In genomic region chr3:186902713-186903112, GRCh38 we compare ENCODE assay signal across 22 cellular contexts.
"Had no signal": no experiment of that assay in that cellular context is flagged by ENCODE, and none has a peak within 500 bp of the region (broad histone marks: within the 10 kb centered on the region; RNA-seq: fewer than 3 reads in every experiment).

No MANE protein-coding gene starts in this region.

- H3K27ac Mint-ChIP-seq: brain had no signal

- H3K9me3 ChIP-seq: SJSA1 had no signal

- H3K27me3 ChIP-seq: SJSA1 had no signal

- H3K36me3 Mint-ChIP-seq: brain had no signal

- H3K36me3 ChIP-seq: SJSA1, WERI-Rb-1 had no signal

- H3K4me3 ChIP-seq: SJSA1 had no signal

- DNase-seq: activated CD4-positive, alpha-beta T cell treated with anti-CD3 and anti-CD28 coated beads for 48 hours; activated CD4-positive, alpha-beta T cell treated with anti-CD3 and anti-CD28 coated beads, Interleukin-2, amount 50 U/mL, for 48 hours; activated naive CD4-positive, alpha-beta T cell treated with anti-CD3 and anti-CD28 coated beads, Interleukin-2, amount 50 U/mL, for 16 hours; activated T-cell treated with anti-CD3 and anti-CD28 coated beads for 4 hours; amygdala; Kasumi-1; KBM-7; NCI-H1048; NCI-H146; NCI-H187 treated with DMSO at 0.1 percent for 48 hours; NCI-H2081 treated with DMSO at 0.1 percent for 48 hours; NCI-H446; NCI-H524; SHP77; SW 1271; T-helper 2 cell; T1000; WERI-Rb-1 had no signal

- H3K27ac ChIP-seq: SJSA1, WERI-Rb-1 had no signal

- H3K4me1 Mint-ChIP-seq: brain had no signal

- H3K4me3 Mint-ChIP-seq: brain had no signal

- ATAC-seq: activated CD4-positive, CD25-positive, alpha-beta regulatory T cell treated with anti-CD3 and anti-CD28 coated beads, Interleukin-2, amount 50 U/mL, for 24 hours; SK-N-SH treated with all-trans-retinoic acid at 6 μM for 48 hours had no signal
